ENCODE assay signal across 8 cellular contexts in genomic region chr15:74842581-74843444, GRCh38. TPM values are rescaled to one million over a fixed set of nuclear protein-coding genes. Genes with fewer than 3 reads are reported as not detected.
DNase-seq lines count a peak whose midpoint lies in the region; ATAC-seq, FAIRE-seq and TF ChIP-seq lines count a peak whose summit lies in the region.

A gene with protein sequence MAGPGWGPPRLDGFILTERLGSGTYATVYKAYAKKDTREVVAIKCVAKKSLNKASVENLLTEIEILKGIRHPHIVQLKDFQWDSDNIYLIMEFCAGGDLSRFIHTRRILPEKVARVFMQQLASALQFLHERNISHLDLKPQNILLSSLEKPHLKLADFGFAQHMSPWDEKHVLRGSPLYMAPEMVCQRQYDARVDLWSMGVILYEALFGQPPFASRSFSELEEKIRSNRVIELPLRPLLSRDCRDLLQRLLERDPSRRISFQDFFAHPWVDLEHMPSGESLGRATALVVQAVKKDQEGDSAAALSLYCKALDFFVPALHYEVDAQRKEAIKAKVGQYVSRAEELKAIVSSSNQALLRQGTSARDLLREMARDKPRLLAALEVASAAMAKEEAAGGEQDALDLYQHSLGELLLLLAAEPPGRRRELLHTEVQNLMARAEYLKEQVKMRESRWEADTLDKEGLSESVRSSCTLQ (minus strand): TSS chr15:74843156. CDS start chr15:74843105, 51 bp downstream.

- H3K9ac ChIP-seq in HUES48 (ENCODE audit: low read depth, low read length), result peak within 1 kb of the TSS; percentile 90
- peak within 1 kb of the TSS; percentile 79 to 89 (median 88) for H3K9ac ChIP-seq in H1 (replicated peaks in 1 of 4; ENCODE audit: extremely low read depth in 1 of 4, low read depth in 3 of 4, low read length in 3 of 4)
- peak within 1 kb of the TSS; percentile 97 for H3K9ac ChIP-seq in mesenchymal stem cell (ENCODE audit: low read length)

- H3K27ac Mint-ChIP-seq in Caco-2 (ENCODE audit: unreplicated experiment), result peak within 1 kb of the TSS; percentile 80
- H3K27ac Mint-ChIP-seq in activated CD8-positive, alpha-beta memory T cell treated with anti-CD3 and anti-CD28 coated beads, Interleukin-2, amount 10 ng/mL, durations not matched to agents 7 days and 5 days, result peak within 1 kb of the TSS; percentile 93

- H3K23ac ChIP-seq in H1 (ENCODE audit: insufficient read length) (no peak within 1 kb of the TSS), mesenchymal stem cell (ENCODE audit: low read length in 2 of 2) (peak within 1 kb of the TSS in 1 of 2 experiments; percentile 3)

- H3K27ac ChIP-seq in HUES48 (ENCODE audit: low read depth, low read length), result peak within 1 kb of the TSS; percentile 95
- H3K27ac ChIP-seq in H1 (ENCODE audit: low read depth, low read length), result peak within 1 kb of the TSS; percentile 89
- H3K27ac ChIP-seq in mesenchymal stem cell (ENCODE audit: low read length, poor library complexity, severe bottlenecking), result peak within 1 kb of the TSS; percentile 46

- POLR2A ChIA-PET in Caco-2 (lab: Charles Lee) (interaction anchor here (1.9 kb wide), 1 partner anchor 64 kb away, joined by 7 read pairs; the partner anchor contains the start of gene FAM219B), H1 (lab: Charles Lee; ENCODE audit: partially characterized antibody) (interaction anchor here (0.5 to 4.1 kb wide), 27 partner anchors 10 to 114 kb away, joined by 3 to 23 read pairs (median 3); partner anchors contain the start of genes COX5A, CPLX3, CSK and FAM219B)

- H3K27me3 ChIP-seq in Caco-2 (replicated peaks; ENCODE audit: control insufficient read depth, insufficient read depth, low read length), result no peaks in the 10 kb centered on the region
- no peaks in the 10 kb centered on the region for H3K27me3 ChIP-seq in HUES48 (ENCODE audit: control insufficient read depth, insufficient read depth, low read length)
- no peaks in the 10 kb centered on the region for H3K27me3 ChIP-seq in H1 (replicated peaks in 1 of 4; ENCODE audit: control insufficient read depth in 3 of 4, extremely low read depth in 1 of 4, insufficient read depth in 3 of 4, low read length in 3 of 4)
- H3K27me3 ChIP-seq in mesenchymal stem cell (ENCODE audit: control insufficient read depth in 1 of 2, insufficient read depth in 1 of 2, low read length in 2 of 2), result no peaks in the 10 kb centered on the region

- H3K79me1 ChIP-seq in H1 (ENCODE audit: low read depth, low read length), result 0 out of 2 replicates have a peak, but pooled peaks cover 2% of the 10 kb centered on the region
- peaks cover 8% of the 10 kb centered on the region for H3K79me1 ChIP-seq in mesenchymal stem cell (replicated peaks; ENCODE audit: low read length, poor library complexity, severe bottlenecking)

- TF ChIP-seq EP300 in H1 (IDR thresholded peaks at IDR 0.05; ENCODE audit: borderline replicate concordance in 1 of 2, low read depth in 2 of 2, low read length in 2 of 2), result no peak

- no peaks in the 10 kb centered on the region for H3K9me3 Mint-ChIP-seq in Caco-2 (ENCODE audit: unreplicated experiment)
- no peaks in the 10 kb centered on the region for H3K9me3 Mint-ChIP-seq in activated CD8-positive, alpha-beta memory T cell treated with anti-CD3 and anti-CD28 coated beads, Interleukin-2, amount 10 ng/mL, durations not matched to agents 7 days and 5 days (ENCODE audit: low read depth)

- H3K4me1 Mint-ChIP-seq in Caco-2 (ENCODE audit: low read depth, unreplicated experiment), result peaks cover 6% of the 10 kb centered on the region
- H3K4me1 Mint-ChIP-seq in activated CD8-positive, alpha-beta memory T cell treated with anti-CD3 and anti-CD28 coated beads, Interleukin-2, amount 10 ng/mL, durations not matched to agents 7 days and 5 days, result peaks cover 47% of the 10 kb centered on the region

- peak in 1 of 2 experiments; percentile 54; a peak in 2 of 3 replicates for TF ChIP-seq POLR2A in H1 (IDR thresholded peaks at IDR 0.05; ENCODE audit: control extremely low read depth in 1 of 2, low read depth in 2 of 2, low read length in 2 of 2)

- H3K9me3 ChIP-seq in Caco-2, result no peaks in the 10 kb centered on the region
- no peaks in the 10 kb centered on the region for H3K9me3 ChIP-seq in HUES48 (ENCODE audit: control insufficient read depth, insufficient read depth, low read length)
- H3K9me3 ChIP-seq in H1 (ENCODE audit: insufficient read depth in 2 of 2, low read depth in 1 of 2, low read length in 1 of 2), result no peaks in the 10 kb centered on the region
- H3K9me3 ChIP-seq in mesenchymal stem cell (ENCODE audit: control insufficient read depth, low read length), result no peaks in the 10 kb centered on the region

- TF ChIP-seq RAD21 in H1 (IDR thresholded peaks at IDR 0.05 in 1 of 2, conservative IDR thresholded peaks at IDR 0.05 in 1 of 2; ENCODE audit: low read depth in 2 of 2, low read length in 2 of 2), result peak in 1 of 2 experiments; percentile 35; a peak in 1 of 4 replicates

- H3K23me2 ChIP-seq in H1 (ENCODE audit: low read depth, low read length), result peaks cover 7% of the 10 kb centered on the region; the same call in 1 of the 2 replicates

- H3K56ac ChIP-seq in H1 (replicated peaks; ENCODE audit: insufficient read length, low read depth, low read length), result peak within 1 kb of the TSS; percentile 92

- H3K36me3 ChIP-seq in Caco-2 (ENCODE audit: control insufficient read depth, insufficient read depth, low read length), result no peaks in the 10 kb centered on the region
- H3K36me3 ChIP-seq in HUES48 (ENCODE audit: control insufficient read depth, insufficient read depth, low read length), result peaks cover 37% of the 10 kb centered on the region
- peaks cover 0 to 13% (median 5%) of the 10 kb centered on the region in 4 experiments; a peak in 5 of 8 replicates for H3K36me3 ChIP-seq in H1 (ENCODE audit: control insufficient read depth in 2 of 4, insufficient read depth in 4 of 4, low read length in 3 of 4)
- peaks cover 48 to 69% of the 10 kb centered on the region in 2 experiments for H3K36me3 ChIP-seq in mesenchymal stem cell (ENCODE audit: control insufficient read depth in 1 of 2, insufficient read depth in 2 of 2, low read depth in 1 of 2, low read length in 2 of 2)

- peaks cover 43% of the 10 kb centered on the region for H3K36me3 Mint-ChIP-seq in Caco-2 (ENCODE audit: insufficient read depth, unreplicated experiment)
- H3K36me3 Mint-ChIP-seq in activated CD8-positive, alpha-beta memory T cell treated with anti-CD3 and anti-CD28 coated beads, Interleukin-2, amount 10 ng/mL, durations not matched to agents 7 days and 5 days, result peaks cover 19% of the 10 kb centered on the region

- peak within 1 kb of the TSS; percentile 94 for H4K5ac ChIP-seq in H1 (ENCODE audit: insufficient read length, low read depth, low read length)

- peak; percentile 74 for FAIRE-seq in H1 (lab: Jason Lieb, UNC)

- H4K91ac ChIP-seq in H1 (replicated peaks; ENCODE audit: insufficient read length, low read length) (peak within 1 kb of the TSS; percentile 100), mesenchymal stem cell (ENCODE audit: low read length) (peak within 1 kb of the TSS; percentile 87)

- BruUV-seq in Caco-2 (replicated peaks; lab: Mats Ljungman, UMichigan), result no TSS peak

- WGBS in H1 (ENCODE audit: extremely low coverage in 1 of 2, insufficient coverage in 1 of 2, insufficient read length in 1 of 2, insufficient replicate concordance in 2 of 2, low coverage in 1 of 2, low lambda C conversion rate in 2 of 2, missing lambda C conversion rate in 1 of 2), 2 experiments, result 1% methylated on average over 59 of the region's 84 CpGs; no CpG with 5 or more reads in 1 of the 2 experiments
- WGBS in mesenchymal stem cell, result under 1% methylated on average over 65 of the region's 84 CpGs

- peak within 1 kb of the TSS; percentile 82 for H3K14ac ChIP-seq in H1 (ENCODE audit: insufficient read length)
- peak within 1 kb of the TSS in 1 of 2 experiments; percentile 99 for H3K14ac ChIP-seq in mesenchymal stem cell (ENCODE audit: low read length in 2 of 2)

- H3K4me1 ChIP-seq in Caco-2, result peaks cover 13% of the 10 kb centered on the region
- H3K4me1 ChIP-seq in HUES48 (ENCODE audit: control insufficient read depth, insufficient read depth, low read length), result peaks cover 7% of the 10 kb centered on the region; the same call in 1 of the 2 replicates
- H3K4me1 ChIP-seq in H1 (replicated peaks in 1 of 4; ENCODE audit: control insufficient read depth in 3 of 4, insufficient read depth in 4 of 4, low read length in 3 of 4), result peaks cover 0 to 13% (median 8%) of the 10 kb centered on the region in 4 experiments; a peak in 6 of 7 replicates
- H3K4me1 ChIP-seq in mesenchymal stem cell (ENCODE audit: control insufficient read depth, insufficient read depth, low read depth, low read length), result peaks cover 17% of the 10 kb centered on the region

- TF ChIP-seq CTCF in Caco-2 (IDR thresholded peaks at IDR 0.05; ENCODE audit: insufficient read depth in 1 of 2, low read depth in 1 of 2, low read length in 1 of 2, severe bottlenecking in 1 of 2, unreplicated experiment in 1 of 2) (peak; percentile 40 to 81), H1 (IDR thresholded peaks at IDR 0.05; ENCODE audit: control extremely low read depth in 1 of 3, insufficient read depth in 1 of 3, low read depth in 1 of 3, low read length in 3 of 3) (peak; percentile 60 to 68 (median 62))

- H3K4me3 Mint-ChIP-seq in Caco-2 (ENCODE audit: unreplicated experiment), result peak within 1 kb of the TSS; percentile 84
- peak within 1 kb of the TSS; percentile 87 for H3K4me3 Mint-ChIP-seq in activated CD8-positive, alpha-beta memory T cell treated with anti-CD3 and anti-CD28 coated beads, Interleukin-2, amount 10 ng/mL, durations not matched to agents 7 days and 5 days

- H3K4me2 ChIP-seq in H1 (ENCODE audit: insufficient read depth in 1 of 2, low read depth in 2 of 2, low read length in 2 of 2) (peak within 1 kb of the TSS; percentile 75 to 88), mesenchymal stem cell (ENCODE audit: low read length, poor library complexity, severe bottlenecking) (peak within 1 kb of the TSS; percentile 74)

- no peak within 1 kb of the TSS; the same call in 1 of the 2 replicates for H2AFZ ChIP-seq in H1 (ENCODE audit: low read length)
- H2AFZ ChIP-seq in mesenchymal stem cell (ENCODE audit: low read depth, low read length), result peak within 1 kb of the TSS; percentile 95

- CTCF ChIA-PET in Caco-2 (lab: Charles Lee) (interaction anchor here (0.6 to 1.9 kb wide), 9 partner anchors 47 to 161 kb away, joined by 3 to 9 read pairs (median 3); partner anchors contain the start of genes CSK, CYP1A1 and MPI), H1 (lab: Charles Lee; ENCODE audit: partially characterized antibody) (interaction anchor here (0.6 to 2.5 kb wide), 23 partner anchors 9 to 211 kb away, joined by 3 to 24 read pairs (median 4); partner anchors contain the start of gene CPLX3)
- CTCF ChIA-PET in activated CD8-positive, alpha-beta memory T cell treated with anti-CD3 and anti-CD28 coated beads, Interleukin-2, amount 10 ng/mL, durations not matched to agents 7 days and 5 days (lab: Charles Lee), result interaction anchor here (0.7 to 3.9 kb wide), 12 partner anchors 11 to 74 kb away, joined by 3 to 17 read pairs (median 8); no protein-coding TSS in a partner anchor

- intact Hi-C loops in Caco-2 (cut with micrococcal nuclease; ENCODE audit: unreplicated experiment), result loop anchor here (2.0 to 5.0 kb wide), 5 partner anchors 30 to 109 kb away; partner anchors contain the start of genes FAM219B and SCAMP2

- H2BK12ac ChIP-seq in H1 (ENCODE audit: low read depth, low read length) (0 out of 2 replicates have a peak within 1 kb of the TSS, but pooled peaks have one; percentile 60), mesenchymal stem cell (ENCODE audit: low read length in 2 of 2) (peak within 1 kb of the TSS; percentile 17 to 35)

- no peak within 1 kb of the TSS for H2BK20ac ChIP-seq in H1 (ENCODE audit: low read length)

- DNase-seq in Caco-2 (peak; percentile 93 to 95), NOMO-1 treated with dmso at 0.1 percent for 144 hours (lab: John Stamatoyannopoulos, UW; ENCODE audit: unreplicated experiment) (peak; percentile 88), H1 (ENCODE audit: low read depth in 1 of 2, low spot score in 2 of 2) (peak; percentile 89 to 95), mesenchymal stem cell (peak; percentile 94)
- DNase-seq in activated CD8-positive, alpha-beta memory T cell treated with anti-CD3 and anti-CD28 coated beads, Interleukin-2, amount 10 ng/mL, durations not matched to agents 7 days and 5 days, result peak; percentile 95
- DNase-seq in stimulated activated CD8-positive, alpha-beta memory T cell treated with anti-CD3 and anti-CD28 coated beads, Interleukin-12 subunit alpha, Interleukin-12 subunit beta, amount 100 ng/mL, for 4 hours (ENCODE audit: low read depth), result peak; percentile 87

- peak within 1 kb of the TSS; percentile 90 for H3K18ac ChIP-seq in H1 (ENCODE audit: extremely low read depth, low read length)
- peak within 1 kb of the TSS; percentile 73 to 95 for H3K18ac ChIP-seq in mesenchymal stem cell (ENCODE audit: low read depth in 1 of 2, low read length in 2 of 2)

- H4K8ac ChIP-seq in H1 (ENCODE audit: extremely low read depth, insufficient read depth, low read length), result peak within 1 kb of the TSS; percentile 97
- H4K8ac ChIP-seq in mesenchymal stem cell (ENCODE audit: low read length), result peak within 1 kb of the TSS; percentile 74

- peaks cover 2 to 4% of the 10 kb centered on the region in 2 experiments for H4K20me1 ChIP-seq in H1 (replicated peaks in 1 of 2; ENCODE audit: control insufficient read depth in 1 of 2, insufficient read depth in 2 of 2, low read length in 2 of 2)

- H2AK5ac ChIP-seq in H1 (ENCODE audit: low read depth, low read length), result no peak within 1 kb of the TSS
- H2AK5ac ChIP-seq in mesenchymal stem cell (ENCODE audit: low read length, severe bottlenecking), result peak within 1 kb of the TSS; percentile 4

- no peak within 1 kb of the TSS for H2BK15ac ChIP-seq in H1 (ENCODE audit: low read length)
- peak within 1 kb of the TSS; percentile 74 for H2BK15ac ChIP-seq in mesenchymal stem cell (ENCODE audit: low read depth, poor library complexity, severe bottlenecking)

- H3K79me2 ChIP-seq in H1 (ENCODE audit: control insufficient read depth in 1 of 2, insufficient read depth in 2 of 2, low read length in 2 of 2), result no peaks in the 10 kb centered on the region

- H3K4me3 ChIP-seq in Caco-2 (ENCODE audit: low read depth, low read length) (peak within 1 kb of the TSS; percentile 90), HUES48 (ENCODE audit: low read depth, low read length) (peak within 1 kb of the TSS; percentile 81), H1 (ENCODE audit: extremely low read depth in 1 of 4, insufficient read depth in 2 of 4, low read depth in 3 of 4, low read length in 4 of 4) (peak within 1 kb of the TSS; percentile 60 to 92 (median 90)), mesenchymal stem cell (ENCODE audit: insufficient read depth in 1 of 2, low read depth in 1 of 2, low read length in 2 of 2) (peak within 1 kb of the TSS; percentile 87 to 94)

- H2BK120ac ChIP-seq in H1 (replicated peaks; ENCODE audit: low read depth, low read length) (no peak within 1 kb of the TSS), mesenchymal stem cell (ENCODE audit: low read depth, low read length) (peak within 1 kb of the TSS; percentile 69)

- H3K4ac ChIP-seq in H1 (replicated peaks; ENCODE audit: insufficient read length, low read depth, low read length) (peak within 1 kb of the TSS; percentile 91), mesenchymal stem cell (ENCODE audit: low read depth in 1 of 2, low read length in 2 of 2) (peak within 1 kb of the TSS; percentile 90 to 98)

- H3K27me3 Mint-ChIP-seq in Caco-2 (ENCODE audit: insufficient read depth, unreplicated experiment), result no peaks in the 10 kb centered on the region
- H3K27me3 Mint-ChIP-seq in activated CD8-positive, alpha-beta memory T cell treated with anti-CD3 and anti-CD28 coated beads, Interleukin-2, amount 10 ng/mL, durations not matched to agents 7 days and 5 days, result no peaks in the 10 kb centered on the region

- peak; percentile 79 for ATAC-seq in GM21390 (IDR thresholded peaks at IDR 0.05; ENCODE audit: unreplicated experiment)
- peak; percentile 87 for ATAC-seq in activated CD8-positive, alpha-beta memory T cell treated with anti-CD3 and anti-CD28 coated beads, Interleukin-2, amount 10 ng/mL, durations not matched to agents 7 days and 5 days

- peak within 1 kb of the TSS; percentile 93 for H2BK5ac ChIP-seq in H1 (ENCODE audit: low read depth, low read length)
- no peak within 1 kb of the TSS for H2BK5ac ChIP-seq in mesenchymal stem cell (ENCODE audit: low read depth, low read length, poor library complexity, severe bottlenecking)

RNA-seq across cellular contexts. Expression of the gene that starts here (rescaled TPM):
- 28.2 and 33.4 TPM in 2 replicates for total RNA-seq in Caco-2 (2022)
- 10 to 100 TPM; 48.5 to 58.6 TPM for total RNA-seq in activated CD8-positive, alpha-beta memory T cell treated with anti-CD3 and anti-CD28 coated beads, Interleukin-2, amount 10 ng/mL, durations not matched to agents 7 days and 5 days
- 25.0 and 27.1 TPM in 2 replicates for total RNA-seq in H1 (2021; fragmentation: NEBNext Ultra II Directional; extraction: Animal tissue kit (Norgen Biotek cat#: 25700))
- polyA plus RNA-seq in H1 (2011; rRNA removed), result 34.4 and 52.2 TPM in 2 replicates
- polyA plus RNA-seq in H1 (2011; cell fraction: cytosol; rRNA removed), result 39.6 TPM
- polyA plus RNA-seq in H1 (2011; cell fraction: nucleus; rRNA removed), result 241 TPM
- 23.8 to 32.8 TPM (median 27.6 TPM) in 4 replicates for polyA plus RNA-seq in H1 (2012, experiment 1 of 2)
- polyA plus RNA-seq in H1 (2012, experiment 2 of 2), result 22.2 TPM
- polyA plus RNA-seq in H1 (2013, experiment 1 of 2), result 23.5 TPM
- polyA plus RNA-seq in H1 (2013, experiment 2 of 2), result 20.5 TPM
- 22.9 and 29.2 TPM in 2 replicates for polyA minus RNA-seq in H1 (2011; rRNA and poly(A)+ RNA removed)
- polyA minus RNA-seq in H1 (2011; cell fraction: cytosol; rRNA and poly(A)+ RNA removed), result 14.8 TPM
- polyA minus RNA-seq in H1 (2011; cell fraction: nucleus; rRNA and poly(A)+ RNA removed), result 30.0 TPM
- polyA plus RNA-seq in mesenchymal stem cell (2013, experiment 1 of 2), result 15.0 TPM
- 14.2 TPM for polyA plus RNA-seq in mesenchymal stem cell (2013, experiment 2 of 2)

Comparison
In these comparisons a context has a peak if more than half of its experiments do, and no peak if none do; other contexts are left out.
1. Peak in every context shown above with its lines: DNase-seq, ATAC-seq, H3K4me3 ChIP-seq and H3K27ac ChIP-seq.